In genomic region chr7:33040803-33041516, GRCh38 we compare ENCODE assay signal across 8 cellular contexts. TPM values are rescaled to one million over a fixed set of nuclear protein-coding genes. Genes with fewer than 3 reads are reported as not detected.
DNase-seq lines count a peak whose midpoint lies in the region; ATAC-seq and TF ChIP-seq lines count a peak whose summit lies in the region.

No MANE protein-coding gene starts in this region.

- WGBS in sigmoid colon, 2 donors: 13 to 25% methylated on average over 9 of the region's 9 CpGs

- intact Hi-C loops in sigmoid colon (cut with DNase I): loop anchor here (5.0 kb wide), 1 partner anchor 149 kb away; the partner anchor contains the start of gene KBTBD2

- H3K4me1 ChIP-seq in sigmoid colon: peaks cover 0 to 75% (median 55%) of the 10 kb centered on the region in 4 donors

- DNase-seq in D341Med (ENCODE audit: low spot score): peak; percentile 22
- peak; percentile 95 for DNase-seq in HT-29 (ENCODE audit: low spot score)
- peak; percentile 43 to 55 for DNase-seq in activated CD4-positive, alpha-beta T cell treated with anti-CD3 and anti-CD28 coated beads, Interleukin-2, amount 50 U/mL, for 48 hours
- DNase-seq in fibroblast of gingiva (ENCODE audit: low read depth): peak; percentile 38
- DNase-seq in sigmoid colon: no peak
- DNase-seq in Ammon's horn (ENCODE audit: low spot score): no peak
- DNase-seq in NCI-H187 treated with DMSO at 0.1 percent for 48 hours (lab: John Stamatoyannopoulos, UW): no peak

- no peaks in the 10 kb centered on the region for H3K36me3 ChIP-seq in sigmoid colon

- no peak for TF ChIP-seq POLR2A in sigmoid colon (IDR thresholded peaks at IDR 0.05)

- TF ChIP-seq EP300 in sigmoid colon (IDR thresholded peaks at IDR 0.05): no peak

- ATAC-seq in GM21381 (IDR thresholded peaks at IDR 0.05; ENCODE audit: unreplicated experiment): peak; percentile 91

- peak overlapping the region; percentile 68 to 77 (median 71) for H3K27ac ChIP-seq in sigmoid colon

- H3K27me3 ChIP-seq in sigmoid colon: no peaks in the 10 kb centered on the region

- no peak for TF ChIP-seq CTCF in sigmoid colon (IDR thresholded peaks at IDR 0.05)

- H3K9me3 ChIP-seq in sigmoid colon: no peaks in the 10 kb centered on the region

- H3K4me3 ChIP-seq in sigmoid colon: peak overlapping the region in 2 of 4 donors; percentile 6 to 49

RNA-seq across cellular contexts. Expression of gene NT5C3A, which starts 21.6 kb away (rescaled TPM):
- total RNA-seq in HT-29 (2014; rRNA removed; shearing (Covaris generic)): 30.6 and 35.6 TPM in 2 replicates
- 10 to 100 TPM; 20.6 to 29.6 (median 28.0) TPM for total RNA-seq in sigmoid colon
- polyA plus RNA-seq in sigmoid colon: 100 to 1,000 TPM in 1 of 3 donors, 10 to 100 TPM in 2; 86.5 to 270 (median 96.1) TPM

Comparison
In these comparisons a context has a peak if more than half of its experiments do, and no peak if none do; other contexts are left out.
1. DNase-seq: peak in D341Med (single experiment), HT-29 (single experiment), activated CD4-positive, alpha-beta T cell treated with anti-CD3 and anti-CD28 coated beads, Interleukin-2, amount 50 U/mL, for 48 hours (2 of 2) and fibroblast of gingiva (single experiment); none in sigmoid colon (single experiment), Ammon's horn (single experiment) and NCI-H187 treated with DMSO at 0.1 percent for 48 hours (single experiment).